In genomic region chr12:43848786-43849185, GRCh38 we compare ENCODE assay signal across 18 cellular contexts.
"Had no signal": no experiment of that assay in that cellular context is flagged by ENCODE, and none has a peak within 500 bp of the region (broad histone marks: within the 10 kb centered on the region; RNA-seq: fewer than 3 reads in every experiment).

No MANE protein-coding gene starts in this region.

- H3K79me2 ChIP-seq: parathyroid adenoma had no signal

- H3K27ac Mint-ChIP-seq: activated T-helper 17 cell treated with anti-CD3 and anti-CD28 coated beads, Interleukin-2, amount 50 U/mL, for 72 hours; effector memory CD8-positive, alpha-beta T cell had no signal

- H3K4me3 Mint-ChIP-seq: activated T-helper 17 cell treated with anti-CD3 and anti-CD28 coated beads, Interleukin-2, amount 50 U/mL, for 72 hours; effector memory CD8-positive, alpha-beta T cell; naive thymus-derived CD8-positive, alpha-beta T cell had no signal

- ATAC-seq: activated T-helper 17 cell treated with anti-CD3 and anti-CD28 coated beads, Interleukin-2, amount 50 U/mL, for 72 hours; effector memory CD8-positive, alpha-beta T cell; naive thymus-derived CD8-positive, alpha-beta T cell had no signal

- H3K9ac ChIP-seq: parathyroid adenoma had no signal

- H2AFZ ChIP-seq: parathyroid adenoma had no signal

- H3K27me3 Mint-ChIP-seq: activated T-helper 17 cell treated with anti-CD3 and anti-CD28 coated beads, Interleukin-2, amount 50 U/mL, for 72 hours; effector memory CD8-positive, alpha-beta T cell; naive thymus-derived CD8-positive, alpha-beta T cell had no signal

- H3K4me1 ChIP-seq: parathyroid adenoma had no signal

- H3K27ac ChIP-seq: brain microvascular endothelial cell, parathyroid adenoma had no signal

- H3K27me3 ChIP-seq: brain microvascular endothelial cell had no signal

- DNase-seq: activated CD4-positive, alpha-beta T cell treated with anti-CD3 and anti-CD28 coated beads for 1 hour; activated CD4-positive, alpha-beta T cell treated with anti-CD3 and anti-CD28 coated beads, Interleukin-2, amount 50 U/mL, for 4 hours; activated naive CD4-positive, alpha-beta T cell treated with Interleukin-2 at 50 U/mL for 16 hours; anterior cingulate cortex; brain microvascular endothelial cell; dermis blood vessel endothelial cell; effector memory CD8-positive, alpha-beta T cell; hypothalamus; kidney glomerular epithelial cell; naive thymus-derived CD8-positive, alpha-beta T cell; retina; stimulated activated CD4-positive, alpha-beta T cell treated with anti-CD3 and anti-CD28 coated beads, Interleukin-4, amount 100 ng/mL, for 1 hour; stimulated activated naive CD4-positive, alpha-beta T cell; substantia nigra; T-helper 1 cell; T1000 had no signal

- H3K36me3 ChIP-seq: brain microvascular endothelial cell had no signal

- H3K4me1 Mint-ChIP-seq: activated T-helper 17 cell treated with anti-CD3 and anti-CD28 coated beads, Interleukin-2, amount 50 U/mL, for 72 hours had no signal
